ENCODE assay signal across 13 cellular contexts in genomic region chr5:149175346-149176113, GRCh38. TPM values are rescaled to one million over a fixed set of nuclear protein-coding genes. Genes with fewer than 3 reads are reported as not detected.
DNase-seq lines count a peak whose midpoint lies in the region; ATAC-seq, FAIRE-seq and TF ChIP-seq lines count a peak whose summit lies in the region.
"Had no signal": no experiment of that assay in that cellular context is flagged by ENCODE, and none has a peak within 500 bp of the region (broad histone marks: within the 10 kb centered on the region; RNA-seq: fewer than 3 reads in every experiment).

No MANE protein-coding gene starts in this region.

- H3K9me3 ChIP-seq in ascending aorta: no peaks in the 10 kb centered on the region
- no peaks in the 10 kb centered on the region for H3K9me3 ChIP-seq in upper lobe of left lung

- TF ChIP-seq POLR2A in upper lobe of left lung (IDR thresholded peaks at IDR 0.05): no peak

- DNase-seq in ascending aorta (ENCODE audit: low spot score in 2 of 2) (peak in 1 of 2 donors; percentile 72), foreskin keratinocyte (no peak), myocyte (ENCODE audit: low read depth) (peak; percentile 17), upper lobe of left lung (no peak), D721Med (ENCODE audit: insufficient read length, low spot score) (no peak), OCI-M2 (lab: John Stamatoyannopoulos, UW; ENCODE audit: unreplicated experiment) (no peak), DMS153 (lab: John Stamatoyannopoulos, UW) (no peak)
- no peak for DNase-seq in activated T-cell treated with anti-CD3 and anti-CD28 coated beads, Interleukin-2, amount 50 U/mL, for 48 hours
- DNase-seq: activated naive CD8-positive, alpha-beta T cell treated with anti-CD3 and anti-CD28 coated beads, Interleukin-2, amount 10 ng/mL, durations not matched to agents 7 days and 5 days; COR-L47; NCI-H1048 had no signal

- no peaks in the 10 kb centered on the region for H3K36me3 ChIP-seq in ascending aorta
- no peaks in the 10 kb centered on the region for H3K36me3 ChIP-seq in upper lobe of left lung

- H3K4me1 ChIP-seq in ascending aorta: peaks cover 12 to 17% of the 10 kb centered on the region in 2 donors
- peaks cover 27% of the 10 kb centered on the region for H3K4me1 ChIP-seq in foreskin keratinocyte
- peaks cover 4 to 23% (median 17%) of the 10 kb centered on the region in 4 donors for H3K4me1 ChIP-seq in upper lobe of left lung

- H3K27ac ChIP-seq in ascending aorta (peak overlapping the region; percentile 77 to 79), foreskin keratinocyte (no peak overlapping the region), upper lobe of left lung (peak overlapping the region; percentile 13 to 56 (median 48))
- H3K27ac ChIP-seq: RWPE1 had no signal

- 70 to 77% methylated on average over 11 to 12 of the region's 12 CpGs for WGBS in upper lobe of left lung, 2 donors

- ATAC-seq in foreskin keratinocyte (peak; percentile 14), upper lobe of left lung (ENCODE audit: low FRiP score in 2 of 2) (peak in 1 of 2 donors; percentile 7)

- H3K27me3 ChIP-seq in ascending aorta (no peaks in the 10 kb centered on the region), foreskin keratinocyte (no peaks in the 10 kb centered on the region), upper lobe of left lung (no peaks in the 10 kb centered on the region)

- intact Hi-C loops in ascending aorta (cut with DNase I): loop anchor here (2.0 to 5.0 kb wide), 3 partner anchors 23 to 51 kb away; partner anchors contain the start of gene ABLIM3

- FAIRE-seq in D721Med (lab: Jason Lieb, UNC): no peak
- FAIRE-seq: H1 had no signal

- H3K4me3 ChIP-seq in ascending aorta (no peak overlapping the region), upper lobe of left lung (no peak overlapping the region)

- peak in 1 of 4 donors; percentile 47 for TF ChIP-seq EP300 in upper lobe of left lung (IDR thresholded peaks at IDR 0.05)

- no peak for TF ChIP-seq CTCF in ascending aorta (IDR thresholded peaks at IDR 0.05)
- TF ChIP-seq CTCF in foreskin keratinocyte (conservative IDR thresholded peaks at IDR 0.05): no peak
- TF ChIP-seq CTCF in upper lobe of left lung (IDR thresholded peaks at IDR 0.05): no peak
- TF ChIP-seq CTCF in D721Med (IDR thresholded peaks at IDR 0.05; ENCODE audit: insufficient read depth, missing control alignments): no peak

RNA-seq across cellular contexts. Expression of gene ABLIM3, which starts 34.2 kb away (rescaled TPM):
- 25.8 TPM for total RNA-seq in ascending aorta
- 4.7 and 10.1 TPM in 2 replicates for total RNA-seq in foreskin keratinocyte
- 3.1 and 5.5 TPM in 2 replicates for polyA plus RNA-seq in foreskin keratinocyte
- total RNA-seq in myocyte: 126 and 220 TPM in 2 replicates
- 131 TPM for polyA plus RNA-seq in myocyte (2012)
- 10 to 100 TPM in 5 of 6 donors, 1 to 10 TPM in 1; 7.2 to 38.0 (median 21.0) TPM for total RNA-seq in upper lobe of left lung
- total RNA-seq: activated naive CD8-positive, alpha-beta T cell treated with anti-CD3 and anti-CD28 coated beads, Interleukin-2, amount 10 ng/mL, durations not matched to agents 7 days and 5 days had no signal
